Comparison of ENCODE assay signal across 2 cellular contexts in genomic region chr22:49947296-49947622, GRCh38.
TF ChIP-seq lines count a peak whose summit lies in the region.

No MANE protein-coding gene starts in this region.

TF ChIP-seq in HCT116, 20 proteins besides CTCF, POLR2A, EP300 and RAD21:
- no peak for TF ChIP-seq EZH2phosphoT487 (IDR thresholded peaks at IDR 0.05; ENCODE audit: borderline replicate concordance)
- TF ChIP-seq ELF1 (IDR thresholded peaks at IDR 0.05; ENCODE audit: borderline replicate concordance, low read depth), result no peak
- no peak for TF ChIP-seq CBX3 (IDR thresholded peaks at IDR 0.05; ENCODE audit: low read depth)
- TF ChIP-seq, protein P1, sequence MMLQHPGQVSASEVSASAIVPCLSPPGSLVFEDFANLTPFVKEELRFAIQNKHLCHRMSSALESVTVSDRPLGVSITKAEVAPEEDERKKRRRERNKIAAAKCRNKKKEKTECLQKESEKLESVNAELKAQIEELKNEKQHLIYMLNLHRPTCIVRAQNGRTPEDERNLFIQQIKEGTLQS (IDR thresholded peaks at IDR 0.05), result no peak
- TF ChIP-seq SRF (IDR thresholded peaks at IDR 0.05; ENCODE audit: low read depth), result no peak
- no peak for TF ChIP-seq FOSL1 (IDR thresholded peaks at IDR 0.05; ENCODE audit: low read depth)
- no peak for TF ChIP-seq EGR1 (IDR thresholded peaks at IDR 0.05; ENCODE audit: low read depth)
- TF ChIP-seq POLR2AphosphoS5 (IDR thresholded peaks at IDR 0.05; ENCODE audit: low read depth, low read length), result no peak
- TF ChIP-seq JUND (IDR thresholded peaks at IDR 0.05), result no peak
- TF ChIP-seq SIN3A (IDR thresholded peaks at IDR 0.05; ENCODE audit: low read depth), result no peak
- no peak for TF ChIP-seq CEBPB (IDR thresholded peaks at IDR 0.05; ENCODE audit: low read depth)
- no peak for TF ChIP-seq TCF7L2 (IDR thresholded peaks at IDR 0.05; ENCODE audit: borderline replicate concordance, extremely low read depth, insufficient read depth, insufficient read length)
- no peak for TF ChIP-seq ZNF274 (IDR thresholded peaks at IDR 0.05; ENCODE audit: low read depth, low read length)
- TF ChIP-seq SP1 (IDR thresholded peaks at IDR 0.05; ENCODE audit: low read depth), result no peak
- no peak for TF ChIP-seq YY1 (IDR thresholded peaks at IDR 0.05; ENCODE audit: extremely low read depth, insufficient replicate concordance, low read depth, low read length)
- no peak for TF ChIP-seq ZFX (IDR thresholded peaks at IDR 0.05)
- TF ChIP-seq, protein P2, sequence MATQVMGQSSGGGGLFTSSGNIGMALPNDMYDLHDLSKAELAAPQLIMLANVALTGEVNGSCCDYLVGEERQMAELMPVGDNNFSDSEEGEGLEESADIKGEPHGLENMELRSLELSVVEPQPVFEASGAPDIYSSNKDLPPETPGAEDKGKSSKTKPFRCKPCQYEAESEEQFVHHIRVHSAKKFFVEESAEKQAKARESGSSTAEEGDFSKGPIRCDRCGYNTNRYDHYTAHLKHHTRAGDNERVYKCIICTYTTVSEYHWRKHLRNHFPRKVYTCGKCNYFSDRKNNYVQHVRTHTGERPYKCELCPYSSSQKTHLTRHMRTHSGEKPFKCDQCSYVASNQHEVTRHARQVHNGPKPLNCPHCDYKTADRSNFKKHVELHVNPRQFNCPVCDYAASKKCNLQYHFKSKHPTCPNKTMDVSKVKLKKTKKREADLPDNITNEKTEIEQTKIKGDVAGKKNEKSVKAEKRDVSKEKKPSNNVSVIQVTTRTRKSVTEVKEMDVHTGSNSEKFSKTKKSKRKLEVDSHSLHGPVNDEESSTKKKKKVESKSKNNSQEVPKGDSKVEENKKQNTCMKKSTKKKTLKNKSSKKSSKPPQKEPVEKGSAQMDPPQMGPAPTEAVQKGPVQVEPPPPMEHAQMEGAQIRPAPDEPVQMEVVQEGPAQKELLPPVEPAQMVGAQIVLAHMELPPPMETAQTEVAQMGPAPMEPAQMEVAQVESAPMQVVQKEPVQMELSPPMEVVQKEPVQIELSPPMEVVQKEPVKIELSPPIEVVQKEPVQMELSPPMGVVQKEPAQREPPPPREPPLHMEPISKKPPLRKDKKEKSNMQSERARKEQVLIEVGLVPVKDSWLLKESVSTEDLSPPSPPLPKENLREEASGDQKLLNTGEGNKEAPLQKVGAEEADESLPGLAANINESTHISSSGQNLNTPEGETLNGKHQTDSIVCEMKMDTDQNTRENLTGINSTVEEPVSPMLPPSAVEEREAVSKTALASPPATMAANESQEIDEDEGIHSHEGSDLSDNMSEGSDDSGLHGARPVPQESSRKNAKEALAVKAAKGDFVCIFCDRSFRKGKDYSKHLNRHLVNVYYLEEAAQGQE (IDR thresholded peaks at IDR 0.05; ENCODE audit: low read depth), result no peak
- no peak for TF ChIP-seq ZBTB33 (IDR thresholded peaks at IDR 0.05; ENCODE audit: extremely low read depth, insufficient replicate concordance, low read length)
- no peak for TF ChIP-seq EZH2 (IDR thresholded peaks at IDR 0.05)

TF ChIP-seq in K562, 482 proteins besides CTCF, POLR2A, EP300 and RAD21 (continues in another document):
- TF ChIP-seq MAFF (IDR thresholded peaks at IDR 0.05; ENCODE audit: low read length) (no peak), STAT5A (IDR thresholded peaks at IDR 0.05; ENCODE audit: borderline replicate concordance, low read length) (no peak), ZNF197 (CRISPR knock-in tag; IDR thresholded peaks at IDR 0.05; ENCODE audit: low read depth) (no peak), KLF1 (tag; IDR thresholded peaks at IDR 0.05) (no peak), SIN3B (IDR thresholded peaks at IDR 0.05; ENCODE audit: low read depth) (no peak), PHF20 (IDR thresholded peaks at IDR 0.05; ENCODE audit: partially characterized antibody) (no peak), SOX6 (IDR thresholded peaks at IDR 0.05) (no peak), ZHX1 (conservative IDR thresholded peaks at IDR 0.05; ENCODE audit: low read length) (no peak), CC2D1A (IDR thresholded peaks at IDR 0.05) (no peak), RBM34 (IDR thresholded peaks at IDR 0.05; ENCODE audit: borderline replicate concordance, insufficient read depth, low read length) (no peak), NR0B1 (IDR thresholded peaks at IDR 0.05; ENCODE audit: partially characterized antibody) (no peak), MGA (IDR thresholded peaks at IDR 0.05) (no peak), ZNF77 (CRISPR knock-in tag; IDR thresholded peaks at IDR 0.05) (no peak)
- TF ChIP-seq, protein P3, sequence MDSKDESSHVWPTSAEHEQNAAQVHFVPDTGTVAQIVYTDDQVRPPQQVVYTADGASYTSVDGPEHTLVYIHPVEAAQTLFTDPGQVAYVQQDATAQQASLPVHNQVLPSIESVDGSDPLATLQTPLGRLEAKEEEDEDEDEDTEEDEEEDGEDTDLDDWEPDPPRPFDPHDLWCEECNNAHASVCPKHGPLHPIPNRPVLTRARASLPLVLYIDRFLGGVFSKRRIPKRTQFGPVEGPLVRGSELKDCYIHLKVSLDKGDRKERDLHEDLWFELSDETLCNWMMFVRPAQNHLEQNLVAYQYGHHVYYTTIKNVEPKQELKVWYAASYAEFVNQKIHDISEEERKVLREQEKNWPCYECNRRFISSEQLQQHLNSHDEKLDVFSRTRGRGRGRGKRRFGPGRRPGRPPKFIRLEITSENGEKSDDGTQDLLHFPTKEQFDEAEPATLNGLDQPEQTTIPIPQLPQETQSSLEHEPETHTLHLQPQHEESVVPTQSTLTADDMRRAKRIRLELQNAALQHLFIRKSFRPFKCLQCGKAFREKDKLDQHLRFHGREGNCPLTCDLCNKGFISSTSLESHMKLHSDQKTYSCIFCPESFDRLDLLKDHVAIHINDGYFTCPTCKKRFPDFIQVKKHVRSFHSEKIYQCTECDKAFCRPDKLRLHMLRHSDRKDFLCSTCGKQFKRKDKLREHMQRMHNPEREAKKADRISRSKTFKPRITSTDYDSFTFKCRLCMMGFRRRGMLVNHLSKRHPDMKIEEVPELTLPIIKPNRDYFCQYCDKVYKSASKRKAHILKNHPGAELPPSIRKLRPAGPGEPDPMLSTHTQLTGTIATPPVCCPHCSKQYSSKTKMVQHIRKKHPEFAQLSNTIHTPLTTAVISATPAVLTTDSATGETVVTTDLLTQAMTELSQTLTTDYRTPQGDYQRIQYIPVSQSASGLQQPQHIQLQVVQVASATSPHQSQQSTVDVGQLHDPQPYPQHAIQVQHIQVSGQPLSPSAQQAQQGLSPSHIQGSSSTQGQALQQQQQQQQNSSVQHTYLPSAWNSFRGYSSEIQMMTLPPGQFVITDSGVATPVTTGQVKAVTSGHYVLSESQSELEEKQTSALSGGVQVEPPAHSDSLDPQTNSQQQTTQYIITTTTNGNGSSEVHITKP (IDR thresholded peaks at IDR 0.05; ENCODE audit: partially characterized antibody), result no peak
- TF ChIP-seq, protein P4, sequence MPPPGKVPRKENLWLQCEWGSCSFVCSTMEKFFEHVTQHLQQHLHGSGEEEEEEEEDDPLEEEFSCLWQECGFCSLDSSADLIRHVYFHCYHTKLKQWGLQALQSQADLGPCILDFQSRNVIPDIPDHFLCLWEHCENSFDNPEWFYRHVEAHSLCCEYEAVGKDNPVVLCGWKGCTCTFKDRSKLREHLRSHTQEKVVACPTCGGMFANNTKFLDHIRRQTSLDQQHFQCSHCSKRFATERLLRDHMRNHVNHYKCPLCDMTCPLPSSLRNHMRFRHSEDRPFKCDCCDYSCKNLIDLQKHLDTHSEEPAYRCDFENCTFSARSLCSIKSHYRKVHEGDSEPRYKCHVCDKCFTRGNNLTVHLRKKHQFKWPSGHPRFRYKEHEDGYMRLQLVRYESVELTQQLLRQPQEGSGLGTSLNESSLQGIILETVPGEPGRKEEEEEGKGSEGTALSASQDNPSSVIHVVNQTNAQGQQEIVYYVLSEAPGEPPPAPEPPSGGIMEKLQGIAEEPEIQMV (tag; conservative IDR thresholded peaks at IDR 0.05; ENCODE audit: low read depth), result no peak
